Comparison of ENCODE assay signal across 8 cellular contexts in genomic region chr11:60915250-60915914, GRCh38. TPM values are rescaled to one million over a fixed set of nuclear protein-coding genes. Genes with fewer than 3 reads are reported as not detected.
DNase-seq lines count a peak whose midpoint lies in the region; ATAC-seq, FAIRE-seq and TF ChIP-seq lines count a peak whose summit lies in the region.

No MANE protein-coding gene starts in this region.

- TF ChIP-seq CTCF in fibroblast of villous mesenchyme (IDR thresholded peaks at IDR 0.05; ENCODE audit: insufficient read depth, low read depth, low read length) (peak; percentile 29), omental fat pad (IDR thresholded peaks at IDR 0.05) (no peak), thoracic aorta (IDR thresholded peaks at IDR 0.05) (peak; percentile 25)

- peak; percentile 44 for FAIRE-seq in RCC 7860 (lab: Jason Lieb, UNC)

- peak; percentile 43 for ATAC-seq in HG02970 (IDR thresholded peaks at IDR 0.05; ENCODE audit: low FRiP score, unreplicated experiment)
- peak; percentile 67 for ATAC-seq in omental fat pad (ENCODE audit: low FRiP score)
- peak; percentile 33 for ATAC-seq in thoracic aorta (ENCODE audit: insufficient number of reproducible peaks, low FRiP score, low read depth)

- peak overlapping the region; percentile 94 to 95 for H3K27ac ChIP-seq in thoracic aorta

- no peaks in the 10 kb centered on the region for H3K27me3 ChIP-seq in thoracic aorta (replicated peaks; ENCODE audit: insufficient read depth)

- no peaks in the 10 kb centered on the region for H3K9me3 ChIP-seq in thoracic aorta

- H3K4me1 ChIP-seq in thoracic aorta (ENCODE audit: control insufficient read depth in 1 of 2, low read depth in 2 of 2) = peaks cover 12 to 49% of the 10 kb centered on the region in 2 donors

- peaks cover 5% of the 10 kb centered on the region for H3K36me3 ChIP-seq in thoracic aorta

- DNase-seq in NCI-H82 (lab: John Stamatoyannopoulos, UW) (peak; percentile 27), NCI-H82 treated with DMSO at 0.1 percent for 48 hours (lab: John Stamatoyannopoulos, UW; ENCODE audit: unreplicated experiment) (no peak), RCC 7860 (ENCODE audit: low spot score) (peak; percentile 69), fibroblast of villous mesenchyme (ENCODE audit: low read depth) (peak; percentile 48), omental fat pad (ENCODE audit: low spot score) (no peak), thoracic aorta (ENCODE audit: low spot score) (no peak)
- DNase-seq in activated T-helper 1 cell treated with anti-CD3 and anti-CD28 coated beads, Interleukin-2, amount 50 U/mL, for 16 hours (ENCODE audit: low read depth in 1 of 2, low spot score in 1 of 2) = peak; percentile 51 to 53

- H3K4me3 ChIP-seq in fibroblast of villous mesenchyme (ENCODE audit: low read depth, low read length) (peak overlapping the region; percentile 68), thoracic aorta (peak overlapping the region; percentile 80)

RNA-seq across cellular contexts. Expression of gene TMEM109, which starts 1.4 kb away (rescaled TPM):
- total RNA-seq in fibroblast of villous mesenchyme (28.9 and 38.3 TPM in 2 replicates), omental fat pad (100 to 1,000 TPM in 1 of 4 donors, 10 to 100 TPM in 3; 79.6 to 150 (median 88.7) TPM), thoracic aorta (100 to 1,000 TPM; 158 to 213 TPM)

RNA-seq across cellular contexts. Expression of gene TMEM132A, which starts 8.9 kb away (rescaled TPM):
- total RNA-seq in fibroblast of villous mesenchyme = 29.3 and 40.6 TPM in 2 replicates
- total RNA-seq in omental fat pad = 10 to 100 TPM in 1 of 4 donors, 1 to 10 TPM in 3; 2.9 to 11.3 (median 6.7) TPM
- total RNA-seq in thoracic aorta = 1 to 10 TPM; 7.7 to 8.4 TPM

RNA-seq across cellular contexts. Expression of gene PRPF19, which starts 9.0 kb away (rescaled TPM):
- total RNA-seq in fibroblast of villous mesenchyme = 40.9 and 41.5 TPM in 2 replicates
- 10 to 100 TPM; 50.3 to 93.9 (median 58.0) TPM for total RNA-seq in omental fat pad
- 10 to 100 TPM; 42.0 to 52.2 TPM for total RNA-seq in thoracic aorta

RNA-seq across cellular contexts. Expression of gene SLC15A3, which starts 36.6 kb away (rescaled TPM):
- total RNA-seq in fibroblast of villous mesenchyme (13.0 and 15.5 TPM in 2 replicates), omental fat pad (10 to 100 TPM; 17.6 to 56.0 (median 32.3) TPM), thoracic aorta (10 to 100 TPM; 27.7 to 29.5 TPM)

RNA-seq across cellular contexts. Expression of gene ZP1, which starts 48.0 kb away (rescaled TPM):
- not detected in 2 replicates for total RNA-seq in fibroblast of villous mesenchyme
- total RNA-seq in omental fat pad = 1 to 10 TPM in 2 of 4 donors, not detected in 2; 2.2 to 3.0 TPM
- not detected for total RNA-seq in thoracic aorta

Comparison
In these comparisons a context has a peak if more than half of its experiments do, and no peak if none do; other contexts are left out.
1. DNase-seq: peak in NCI-H82 (single experiment), RCC 7860 (single experiment), activated T-helper 1 cell treated with anti-CD3 and anti-CD28 coated beads, Interleukin-2, amount 50 U/mL, for 16 hours (2 of 2) and fibroblast of villous mesenchyme (single experiment); none in NCI-H82 treated with DMSO at 0.1 percent for 48 hours (single experiment), omental fat pad (single experiment) and thoracic aorta (single experiment).
2. CTCF ChIP-seq: peak in fibroblast of villous mesenchyme (single experiment) and thoracic aorta (single experiment); none in omental fat pad (0 of 3).
3. Peak in every context shown above with its lines, with median percentiles within 50 percentile points of each other: ATAC-seq.